9 cellular contexts compared by ENCODE assay signal in the genomic region with DNA sequence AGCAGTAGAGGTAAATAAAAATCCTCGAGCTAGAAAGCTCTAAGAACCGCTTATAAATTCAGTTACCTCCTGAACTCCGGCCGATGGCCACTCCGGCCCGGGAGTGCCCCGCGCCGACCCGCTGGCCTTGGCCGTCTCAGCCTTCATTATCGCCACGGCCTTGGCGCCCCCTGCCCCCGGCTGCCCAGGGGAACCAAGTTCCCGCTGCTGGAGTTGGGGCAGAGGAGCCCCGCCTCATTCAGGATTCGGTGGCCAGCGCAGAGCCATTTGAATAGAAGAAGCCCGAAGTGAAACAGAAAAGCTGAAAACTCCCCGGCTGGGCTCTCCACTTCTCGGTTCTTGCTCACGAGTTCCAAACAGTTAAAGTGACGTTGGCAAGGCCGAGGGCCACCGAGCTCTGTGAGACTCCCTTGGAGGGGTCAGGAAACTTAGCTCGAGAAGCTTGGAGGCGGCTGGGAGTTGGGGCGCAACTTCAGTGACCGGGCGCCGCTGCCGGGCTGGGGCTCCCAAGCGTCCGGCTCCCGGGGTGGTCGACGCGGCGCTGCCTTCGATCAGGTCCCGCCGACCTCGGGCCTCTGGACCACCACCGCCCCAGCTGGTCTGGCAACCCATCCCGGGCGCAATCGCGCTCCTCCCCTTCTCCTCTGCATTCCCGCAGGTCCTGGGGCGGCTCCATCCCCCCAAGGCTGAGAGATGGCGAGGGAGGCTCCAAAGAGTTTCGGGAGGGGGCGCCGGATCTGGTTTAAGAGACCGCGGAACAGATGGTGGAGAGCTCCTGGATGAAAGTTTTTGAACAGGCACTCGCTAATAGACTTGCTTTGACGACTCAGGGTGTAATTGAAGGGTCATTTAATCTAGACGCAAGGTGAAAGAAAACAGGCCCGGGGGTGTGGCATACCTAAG. TPM values are rescaled to one million over a fixed set of nuclear protein-coding genes. Genes with fewer than 3 reads are reported as not detected.
A peak's percentile ranks its signal among the peaks of the same experiment; 100 is the strongest.
DNase-seq lines count a peak whose midpoint lies in the region; ATAC-seq and TF ChIP-seq lines count a peak whose summit lies in the region.
"Had no signal": no experiment of that assay in that cellular context is flagged by ENCODE, and none has a peak within 500 bp of the region (broad histone marks: within the 10 kb centered on the region; RNA-seq: fewer than 3 reads in every experiment).

No MANE protein-coding gene starts in this region.

- intact Hi-C loops in right cardiac atrium (cut with DNase I) (no loop called here), sigmoid colon (cut with DNase I) (no loop called here)

- no peak for TF ChIP-seq POLR2A in sigmoid colon (IDR thresholded peaks at IDR 0.05)

- DNase-seq in NCI-H82 treated with DMSO at 0.1 percent for 48 hours (lab: John Stamatoyannopoulos, UW; ENCODE audit: unreplicated experiment) (peak; percentile 14), right cardiac atrium (peak in 2 of 3 donors; percentile 14 to 42), sigmoid colon (no peak), NCI-H226 (no peak), SIG-M5 treated with dmso at 0.1 percent for 504 hours (lab: John Stamatoyannopoulos, UW; ENCODE audit: unreplicated experiment) (no peak)

- TF ChIP-seq CTCF in sigmoid colon (IDR thresholded peaks at IDR 0.05) = no peak

- ATAC-seq in GM18868 (IDR thresholded peaks at IDR 0.05; ENCODE audit: unreplicated experiment) (peak; percentile 39), right cardiac atrium (peak in 1 of 2 donors; percentile 41), GM18519 (IDR thresholded peaks at IDR 0.05; ENCODE audit: low FRiP score, unreplicated experiment) (no peak), HG03097 (IDR thresholded peaks at IDR 0.05; ENCODE audit: low FRiP score, unreplicated experiment) (no peak)
- ATAC-seq: activated T-helper 17 cell treated with anti-CD3 and anti-CD28 coated beads, Interleukin-2, amount 50 U/mL, for 72 hours had no signal

- WGBS in right cardiac atrium = 2% methylated on average over 61 of the region's 61 CpGs
- WGBS in sigmoid colon, 2 donors = 2 to 3% methylated on average over 61 of the region's 61 CpGs

- no peak overlapping the region for H3K27ac ChIP-seq in right cardiac atrium (ENCODE audit: low read length)
- H3K27ac ChIP-seq in sigmoid colon = no peak overlapping the region

- H3K27me3 ChIP-seq in right cardiac atrium (ENCODE audit: control insufficient read depth, insufficient read depth) (peaks cover 3% of the 10 kb centered on the region), sigmoid colon (peaks cover 49 to 100% (median 97%) of the 10 kb centered on the region in 3 donors)

- H3K9me3 ChIP-seq in right cardiac atrium (ENCODE audit: control insufficient read depth, low read length) = no peaks in the 10 kb centered on the region
- H3K9me3 ChIP-seq in sigmoid colon = no peaks in the 10 kb centered on the region

- peak overlapping the region; percentile 56 for H3K4me3 ChIP-seq in right cardiac atrium (ENCODE audit: low read length)
- peak overlapping the region; percentile 5 to 42 (median 30) for H3K4me3 ChIP-seq in sigmoid colon

- no peaks in the 10 kb centered on the region for H3K36me3 ChIP-seq in sigmoid colon

- H3K4me1 ChIP-seq in right cardiac atrium (ENCODE audit: control insufficient read depth, insufficient read depth, low read length) (peaks cover 2% of the 10 kb centered on the region), sigmoid colon (peaks cover 0 to 39% (median 35%) of the 10 kb centered on the region in 4 donors)

- TF ChIP-seq EP300 in sigmoid colon (IDR thresholded peaks at IDR 0.05) = no peak

RNA-seq across cellular contexts. Expression of a gene that starts 5.8 kb away (rescaled TPM):
- not detected for total RNA-seq in right cardiac atrium
- not detected for polyA plus RNA-seq in right cardiac atrium
- total RNA-seq in sigmoid colon = not detected
- polyA plus RNA-seq in sigmoid colon = not detected
- total RNA-seq: activated T-helper 17 cell treated with anti-CD3 and anti-CD28 coated beads, Interleukin-2, amount 50 U/mL, for 72 hours had no signal

Comparison
In these comparisons a context has a peak if more than half of its experiments do, and no peak if none do; other contexts are left out.
1. DNase-seq: peak in NCI-H82 treated with DMSO at 0.1 percent for 48 hours (single experiment) and right cardiac atrium (2 of 3); none in sigmoid colon (single experiment), NCI-H226 (single experiment) and SIG-M5 treated with dmso at 0.1 percent for 504 hours (single experiment).